In genomic region chr17:4898927-4899326, GRCh38 we compare ENCODE assay signal across 6 cellular contexts. TPM values are rescaled to one million over a fixed set of nuclear protein-coding genes. Genes with fewer than 3 reads are reported as not detected.
DNase-seq lines count a peak whose midpoint lies in the region; ATAC-seq and TF ChIP-seq lines count a peak whose summit lies in the region.

No MANE protein-coding gene starts in this region.

- peaks cover 3 to 5% of the 10 kb centered on the region in 2 donors for H3K4me1 ChIP-seq in ascending aorta

- no peak for TF ChIP-seq CTCF in GM12875 (IDR thresholded peaks at IDR 0.05; ENCODE audit: borderline replicate concordance, insufficient read depth, low read depth, low read length)
- no peak for TF ChIP-seq CTCF in ascending aorta (IDR thresholded peaks at IDR 0.05)

- H3K27me3 ChIP-seq in ascending aorta: peaks cover 7% of the 10 kb centered on the region

- intact Hi-C loops in ascending aorta (cut with DNase I): no loop called here

- peak overlapping the region; percentile 77 to 95 (median 87) for H3K4me3 Mint-ChIP-seq in naive B cell

- H3K36me3 Mint-ChIP-seq in naive B cell: peaks cover 0 to 21% of the 10 kb centered on the region in 2 donors

- H3K4me3 ChIP-seq in GM12875 (ENCODE audit: low read depth, low read length): peak overlapping the region; percentile 53
- peak overlapping the region; percentile 48 to 65 for H3K4me3 ChIP-seq in ascending aorta

- H3K9me3 ChIP-seq in ascending aorta: no peaks in the 10 kb centered on the region

- H3K36me3 ChIP-seq in ascending aorta: peaks cover 31 to 35% of the 10 kb centered on the region in 2 donors

- H3K27ac Mint-ChIP-seq in naive B cell: peak overlapping the region in 4 of 6 donors; percentile 60 to 98 (median 95)

- no peak overlapping the region for H3K27ac ChIP-seq in ascending aorta

- no peak for DNase-seq in ascending aorta (ENCODE audit: low spot score in 2 of 2)
- no peak for DNase-seq in naive B cell
- DNase-seq in OCI-M2 (lab: John Stamatoyannopoulos, UW; ENCODE audit: unreplicated experiment): no peak

- no peaks in the 10 kb centered on the region for H3K9me3 Mint-ChIP-seq in naive B cell

- ATAC-seq in naive B cell (ENCODE audit: low read depth in 2 of 2): no peak
- no peak for ATAC-seq in GM18858 (IDR thresholded peaks at IDR 0.05; ENCODE audit: unreplicated experiment)
- ATAC-seq in HG02763 (IDR thresholded peaks at IDR 0.05; ENCODE audit: unreplicated experiment): no peak

- H3K27me3 Mint-ChIP-seq in naive B cell: peaks cover 0 to 18% (median 15%) of the 10 kb centered on the region in 3 donors

- H3K4me1 Mint-ChIP-seq in naive B cell: peaks cover 30 to 46% (median 38%) of the 10 kb centered on the region in 3 donors

RNA-seq across cellular contexts. Expression of gene C17orf107, which starts 0.4 kb away (rescaled TPM):
- total RNA-seq in ascending aorta: not detected
- 1 to 10 TPM in 5 of 6 donors, not detected in 1; 1.6 to 2.6 (median 2.1) TPM for polyA plus RNA-seq in naive B cell (ENCODE audit: low read depth in 6 of 6)

RNA-seq across cellular contexts. Expression of gene CHRNE, which starts 4.0 kb away (rescaled TPM):
- total RNA-seq in ascending aorta: not detected
- under 1 TPM in 5 of 6 donors, not detected in 1; 0.18 to 0.59 (median 0.37) TPM for polyA plus RNA-seq in naive B cell (ENCODE audit: low read depth in 6 of 6)

RNA-seq across cellular contexts. Expression of gene GP1BA, which starts 33.1 kb away (rescaled TPM):
- not detected for total RNA-seq in ascending aorta
- polyA plus RNA-seq in naive B cell (ENCODE audit: low read depth in 6 of 6): under 1 TPM in 4 of 6 donors, not detected in 2; 0.42 to 1.00 (median 0.56) TPM

RNA-seq across cellular contexts. Expression of gene SLC25A11, which starts 40.9 kb away (rescaled TPM):
- 56.2 TPM for total RNA-seq in ascending aorta
- polyA plus RNA-seq in naive B cell (ENCODE audit: low read depth in 6 of 6): 10 to 100 TPM; 61.0 to 89.1 (median 71.4) TPM

RNA-seq across cellular contexts. Expression of gene RNF167, which starts 41.1 kb away (rescaled TPM):
- 164 TPM for total RNA-seq in ascending aorta
- polyA plus RNA-seq in naive B cell (ENCODE audit: low read depth in 6 of 6): 10 to 100 TPM; 19.9 to 25.8 (median 22.7) TPM
